In the genomic region with DNA sequence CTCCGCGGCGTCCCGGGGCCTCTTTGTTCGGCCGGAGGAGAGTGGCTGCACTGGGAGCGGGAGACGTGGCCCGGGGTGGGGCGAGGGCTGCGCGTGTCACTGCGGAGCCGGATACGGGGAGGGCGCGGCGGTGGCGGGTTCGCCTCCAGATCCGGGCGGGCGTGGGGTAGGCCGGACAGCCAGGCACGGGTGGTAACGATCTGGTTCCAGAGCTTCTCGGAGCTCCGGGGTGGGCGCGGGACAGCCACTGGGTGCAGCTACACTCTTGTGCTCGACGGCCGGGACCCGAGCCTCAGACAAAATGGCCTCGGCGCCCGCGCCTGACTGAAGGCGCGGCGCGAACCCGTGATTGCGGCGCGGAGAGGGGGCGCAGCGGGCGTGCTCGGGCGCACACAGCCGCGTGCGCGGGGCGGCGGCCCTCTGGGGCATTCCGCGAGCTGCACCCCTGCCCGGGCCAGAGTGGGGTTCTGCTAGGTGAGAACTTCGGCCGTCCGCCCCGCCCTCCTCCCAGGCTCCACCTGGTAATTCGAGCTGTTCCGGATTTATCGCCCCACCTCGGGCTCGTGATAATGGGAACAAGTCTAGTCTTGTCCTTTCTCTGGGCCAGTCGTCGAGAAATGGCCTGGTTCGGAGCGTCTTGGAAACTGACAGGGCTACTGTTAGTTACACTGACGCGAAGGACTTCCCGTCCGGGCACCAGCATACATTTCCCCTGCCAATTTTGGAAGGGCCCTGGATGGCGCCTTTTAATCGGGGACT, we compare ENCODE assay signal across 8 cellular contexts. TPM values are rescaled to one million over a fixed set of nuclear protein-coding genes. Genes with fewer than 3 reads are reported as not detected.
A peak's percentile ranks its signal among the peaks of the same experiment; 100 is the strongest.
DNase-seq lines count a peak whose midpoint lies in the region; ATAC-seq and TF ChIP-seq lines count a peak whose summit lies in the region.

No MANE protein-coding gene starts in this region.

- H3K27me3 ChIP-seq in AG04450 (ENCODE audit: control insufficient read depth, insufficient read depth, low read length) = no peaks in the 10 kb centered on the region
- H3K27me3 ChIP-seq in colonic mucosa = no peaks in the 10 kb centered on the region

- H3K4me1 ChIP-seq in colonic mucosa = no peaks in the 10 kb centered on the region

- DNase-seq in AG04450 (ENCODE audit: low read depth, low spot score) (no peak), NCI-H2196 (lab: John Stamatoyannopoulos, UW; ENCODE audit: unreplicated experiment) (peak; percentile 72), colonic mucosa (peak; percentile 94), left lobe of liver (ENCODE audit: low spot score) (peak; percentile 86)
- DNase-seq in activated CD4-positive, alpha-beta T cell treated with anti-CD3 and anti-CD28 coated beads for 4 hours = peak; percentile 55 to 64
- DNase-seq in stimulated activated CD4-positive, alpha-beta T cell treated with anti-CD3 and anti-CD28 coated beads, Interleukin-2, amount 100 ng/mL, for 48 hours = peak; percentile 53

- H3K4me3 ChIP-seq in AG04450 (ENCODE audit: low read depth, low read length) = peak overlapping the region; percentile 86
- peak overlapping the region; percentile 88 for H3K4me3 ChIP-seq in colonic mucosa

- H3K27ac ChIP-seq in AG04450 (ENCODE audit: low read depth, low read length) (peak overlapping the region; percentile 92), colonic mucosa (peak overlapping the region; percentile 99)

- TF ChIP-seq CTCF in AG04450 (IDR thresholded peaks at IDR 0.05; ENCODE audit: low read depth, low read length) (no peak), colonic mucosa (IDR thresholded peaks at IDR 0.05) (no peak)

- H3K9ac ChIP-seq in colonic mucosa (ENCODE audit: low read depth in 2 of 2, low read length in 2 of 2) = peak overlapping the region; percentile 95 to 100

- H3K9me3 ChIP-seq in AG04450 (ENCODE audit: control insufficient read depth, insufficient read depth, low read length) (peaks cover 2% of the 10 kb centered on the region; the same call in 1 of the 2 replicates), colonic mucosa (no peaks in the 10 kb centered on the region)

- H3K36me3 ChIP-seq in colonic mucosa = peaks cover 6% of the 10 kb centered on the region

- ATAC-seq in GM18861 (IDR thresholded peaks at IDR 0.05; ENCODE audit: unreplicated experiment) (peak; percentile 31), HG03097 (IDR thresholded peaks at IDR 0.05; ENCODE audit: low FRiP score, unreplicated experiment) (peak; percentile 42), left lobe of liver (peak; percentile 46)

- POLR2A ChIA-PET in AG04450 (lab: Yijun Ruan, JAX) = interaction anchor here (0.6 to 1.4 kb wide), 4 partner anchors 11 to 62 kb away, joined by 3 to 7 read pairs (median 4); partner anchors contain the start of gene PHF3

- CTCF ChIA-PET in AG04450 (lab: Charles Lee) = interaction anchor here (0.5 to 2.5 kb wide), 13 partner anchors 11 to 675 kb away, joined by 3 to 17 read pairs (median 3); no protein-coding TSS in a partner anchor

- intact Hi-C loops in colonic mucosa (cut with DNase I) = loop anchor here (10.0 kb wide), 1 partner anchor 219 kb away; no protein-coding TSS in a partner anchor

RNA-seq across cellular contexts. Expression of gene PTP4A1, which starts 1.0 kb away (rescaled TPM):
- polyA plus RNA-seq in AG04450 (2011; rRNA removed) = 34.3 and 37.7 TPM in 2 replicates
- 19.3 and 38.6 TPM in 2 replicates for polyA minus RNA-seq in AG04450 (2011; rRNA and poly(A)+ RNA removed)
- total RNA-seq in colonic mucosa = 100 to 1,000 TPM; 182 to 247 TPM
- total RNA-seq in left lobe of liver = 118 TPM
